ENCODE assay signal across 8 cellular contexts in the genomic region with DNA sequence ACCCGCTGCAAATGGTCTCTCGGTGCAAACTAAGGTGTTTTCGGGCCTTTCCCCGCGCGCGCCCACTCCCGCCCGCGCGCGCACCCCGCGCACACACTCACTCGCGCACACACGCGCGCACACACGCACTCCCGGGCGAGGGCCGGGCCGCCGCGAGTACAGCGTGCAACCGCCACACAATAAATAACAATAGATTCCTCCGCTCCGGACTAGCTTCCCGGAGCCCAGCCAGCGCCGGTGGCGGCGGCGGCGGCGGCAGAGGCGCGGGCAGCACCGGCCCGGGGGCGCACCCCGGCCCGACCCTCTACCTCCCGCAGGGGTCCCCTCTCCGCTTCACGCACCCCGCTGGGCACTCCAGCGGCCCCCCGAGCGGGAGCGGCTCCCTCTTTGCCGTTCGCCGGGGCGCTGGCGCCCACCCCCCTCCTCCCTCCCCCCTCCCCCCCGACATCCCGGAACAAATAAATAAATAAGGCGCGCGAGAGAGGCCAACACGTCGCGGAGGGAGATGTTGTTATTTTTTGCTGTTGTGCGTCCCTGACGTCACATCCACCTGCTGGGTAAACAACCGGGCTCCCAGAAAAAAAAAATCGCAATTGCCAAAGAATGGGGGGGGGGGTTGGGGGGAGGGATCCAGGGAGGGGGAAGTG. TPM values are rescaled to one million over a fixed set of nuclear protein-coding genes. Genes with fewer than 3 reads are reported as not detected.
DNase-seq lines count a peak whose midpoint lies in the region; ATAC-seq and TF ChIP-seq lines count a peak whose summit lies in the region.

A gene (minus strand): TSS at position 160 of the 647 bp plus-strand sequence. CDS start 385,347 bp downstream, outside the sequence.

- peak within 1 kb of the TSS; percentile 79 for H3K4me2 ChIP-seq in HCT116 (ENCODE audit: low read length)

- no peaks in the 10 kb centered on the region for H3K9me2 ChIP-seq in HCT116 (ENCODE audit: insufficient read depth)

- H3K9ac ChIP-seq in HCT116 (ENCODE audit: low read length): peak within 1 kb of the TSS; percentile 58

- H3K27me3 ChIP-seq in HCT116 (ENCODE audit: insufficient read depth, low read length): no peaks in the 10 kb centered on the region

- peak within 1 kb of the TSS; percentile 89 for H3K27ac Mint-ChIP-seq in activated CD4-positive, alpha-beta T cell treated with anti-CD3 and anti-CD28 coated beads, Interleukin-2, amount 10 ng/mL, durations not matched to agents 7 days and 5 days

- no peaks in the 10 kb centered on the region for H3K9me3 Mint-ChIP-seq in activated CD4-positive, alpha-beta T cell treated with anti-CD3 and anti-CD28 coated beads, Interleukin-2, amount 10 ng/mL, durations not matched to agents 7 days and 5 days

- RAD21 ChIA-PET in HCT116 (lab: Charles Lee; ENCODE audit: low non-redundant PET in 1 of 2, low total read pairs in 2 of 2, uncharacterized antibody in 2 of 2, unreplicated experiment in 2 of 2): interaction anchor here in 1 of 2 experiments (0.7 kb wide), 1 partner anchor 572 kb away, joined by 3 read pairs; no protein-coding TSS in a partner anchor

- intact Hi-C loops in HCT116 (cut with micrococcal nuclease): loop anchor here (10.0 kb wide), 1 partner anchor 509 kb away; no protein-coding TSS in a partner anchor
- intact Hi-C loops in left colon (cut with DNase I, micrococcal nuclease): loop anchor here in 1 of 2 donors (5.0 to 10.0 kb wide), 3 partner anchors 279 to 519 kb away; no protein-coding TSS in a partner anchor

- H3K4me3 ChIP-seq in HCT116 (replicated peaks in 1 of 2; ENCODE audit: low read depth in 1 of 2, low read length in 2 of 2): peak within 1 kb of the TSS; percentile 52 to 62

- CTCF ChIA-PET in HCT116 (lab: Charles Lee): no interaction called here
- CTCF ChIA-PET in activated CD4-positive, alpha-beta T cell treated with anti-CD3 and anti-CD28 coated beads, Interleukin-2, amount 10 ng/mL, durations not matched to agents 7 days and 5 days (lab: Charles Lee): interaction anchor here (0.6 kb wide), 1 partner anchor 492 kb away, joined by 4 read pairs; no protein-coding TSS in a partner anchor

- H4K20me1 ChIP-seq in HCT116 (ENCODE audit: insufficient read depth): no peaks in the 10 kb centered on the region

- H3K27me3 Mint-ChIP-seq in activated CD4-positive, alpha-beta T cell treated with anti-CD3 and anti-CD28 coated beads, Interleukin-2, amount 10 ng/mL, durations not matched to agents 7 days and 5 days: peaks cover 21% of the 10 kb centered on the region

- peak; percentile 87 for ATAC-seq in HCT116
- ATAC-seq in left colon: peak; percentile 73
- no peak for ATAC-seq in HG02884 (IDR thresholded peaks at IDR 0.05; ENCODE audit: unreplicated experiment)

- POLR2A ChIA-PET in HCT116 (lab: Charles Lee): no interaction called here
- POLR2A ChIA-PET in activated CD4-positive, alpha-beta T cell treated with anti-CD3 and anti-CD28 coated beads, Interleukin-2, amount 10 ng/mL, durations not matched to agents 7 days and 5 days (lab: Charles Lee): interaction anchor here (1.0 kb wide), 1 partner anchor 275 kb away, joined by 5 read pairs; no protein-coding TSS in a partner anchor

- TF ChIP-seq CTCF in HCT116 (IDR thresholded peaks at IDR 0.05 in 2 of 3, conservative IDR thresholded peaks at IDR 0.05 in 1 of 3; ENCODE audit: borderline replicate concordance in 1 of 3, insufficient read depth in 1 of 3, low read depth in 2 of 3, low read length in 2 of 3): no peak

- no peaks in the 10 kb centered on the region for H3K36me3 Mint-ChIP-seq in activated CD4-positive, alpha-beta T cell treated with anti-CD3 and anti-CD28 coated beads, Interleukin-2, amount 10 ng/mL, durations not matched to agents 7 days and 5 days (ENCODE audit: low read depth)

- H3K79me2 ChIP-seq in HCT116 (ENCODE audit: insufficient read depth, low read length): no peaks in the 10 kb centered on the region

- H3K4me1 Mint-ChIP-seq in activated CD4-positive, alpha-beta T cell treated with anti-CD3 and anti-CD28 coated beads, Interleukin-2, amount 10 ng/mL, durations not matched to agents 7 days and 5 days: peaks cover 44% of the 10 kb centered on the region

- no peaks in the 10 kb centered on the region for H3K9me3 ChIP-seq in HCT116 (ENCODE audit: control insufficient read depth in 1 of 2, insufficient read depth in 1 of 2, low read depth in 1 of 2, low read length in 2 of 2)

- DNase-seq in CMK (ENCODE audit: low read depth) (peak; percentile 66), HCT116 (ENCODE audit: low read depth, low spot score) (peak; percentile 51), NCI-H510A treated with DMSO at 0.1 percent for 48 hours (lab: John Stamatoyannopoulos, UW) (peak; percentile 37), dedifferentiated amniotic fluid mesenchymal stem cell (ENCODE audit: extremely low spot score) (peak; percentile 69), left colon (peak; percentile 78 to 80)
- peak; percentile 56 for DNase-seq in activated CD4-positive, alpha-beta T cell treated with anti-CD3 and anti-CD28 coated beads, Interleukin-2, amount 10 ng/mL, durations not matched to agents 7 days and 5 days
- DNase-seq in stimulated activated CD4-positive, alpha-beta T cell treated with anti-CD3 and anti-CD28 coated beads, Interleukin-15, amount 100 ng/mL, for 48 hours (ENCODE audit: low read depth in 2 of 2): peak; percentile 38 to 48

- peak within 1 kb of the TSS; percentile 83 for H3K4me3 Mint-ChIP-seq in activated CD4-positive, alpha-beta T cell treated with anti-CD3 and anti-CD28 coated beads, Interleukin-2, amount 10 ng/mL, durations not matched to agents 7 days and 5 days

- no peaks in the 10 kb centered on the region for H3K36me3 ChIP-seq in HCT116 (ENCODE audit: control insufficient read depth in 1 of 2, insufficient read depth in 2 of 2, low read length in 2 of 2)

- H2AFZ ChIP-seq in HCT116 (ENCODE audit: low read depth, low read length, poor library complexity, severe bottlenecking): peak within 1 kb of the TSS; percentile 61

- BruUV-seq in HCT116 (replicated peaks; lab: Mats Ljungman, UMichigan): no TSS peak

- no peak for TF ChIP-seq RAD21 in HCT116 (IDR thresholded peaks at IDR 0.05; ENCODE audit: low read depth)

- peaks cover 0 to 6% of the 10 kb centered on the region in 2 experiments; a peak in 1 of 4 replicates for H3K4me1 ChIP-seq in HCT116 (ENCODE audit: control insufficient read depth in 1 of 2, insufficient read depth in 2 of 2, low read length in 2 of 2)

- peak within 1 kb of the TSS; percentile 48; the same call in 1 of the 2 replicates for H3K27ac ChIP-seq in HCT116 (ENCODE audit: low read depth, low read length)

- TF ChIP-seq POLR2A in HCT116 (IDR thresholded peaks at IDR 0.05; ENCODE audit: borderline replicate concordance, extremely low read depth, insufficient read depth, insufficient read length): no peak

TF ChIP-seq in HCT116, 20 proteins besides CTCF, POLR2A, EP300 and RAD21:
- TF ChIP-seq ZNF274 (IDR thresholded peaks at IDR 0.05; ENCODE audit: low read depth, low read length) (no peak), EZH2phosphoT487 (IDR thresholded peaks at IDR 0.05; ENCODE audit: borderline replicate concordance) (no peak), ZFX (IDR thresholded peaks at IDR 0.05) (peak; percentile 14; the same call in 1 of the 2 replicates), POLR2AphosphoS5 (IDR thresholded peaks at IDR 0.05; ENCODE audit: low read depth, low read length) (peak; percentile 54)
- TF ChIP-seq, protein P1, sequence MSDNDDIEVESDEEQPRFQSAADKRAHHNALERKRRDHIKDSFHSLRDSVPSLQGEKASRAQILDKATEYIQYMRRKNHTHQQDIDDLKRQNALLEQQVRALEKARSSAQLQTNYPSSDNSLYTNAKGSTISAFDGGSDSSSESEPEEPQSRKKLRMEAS (IDR thresholded peaks at IDR 0.05): peak; percentile 58; the same call in 1 of the 2 replicates

RNA-seq across cellular contexts. Expression of the gene that starts here (rescaled TPM):
- total RNA-seq in HCT116 (2021; ENCODE audit: unreplicated experiment) (11.4 TPM), left colon (100 to 1,000 TPM; 131 to 135 TPM)
- 4.2 and 5.4 TPM in 2 replicates for polyA plus RNA-seq in HCT116 (2012)
- 100 to 1,000 TPM; 116 to 131 TPM for total RNA-seq in activated CD4-positive, alpha-beta T cell treated with anti-CD3 and anti-CD28 coated beads, Interleukin-2, amount 10 ng/mL, durations not matched to agents 7 days and 5 days
